In the genomic region with DNA sequence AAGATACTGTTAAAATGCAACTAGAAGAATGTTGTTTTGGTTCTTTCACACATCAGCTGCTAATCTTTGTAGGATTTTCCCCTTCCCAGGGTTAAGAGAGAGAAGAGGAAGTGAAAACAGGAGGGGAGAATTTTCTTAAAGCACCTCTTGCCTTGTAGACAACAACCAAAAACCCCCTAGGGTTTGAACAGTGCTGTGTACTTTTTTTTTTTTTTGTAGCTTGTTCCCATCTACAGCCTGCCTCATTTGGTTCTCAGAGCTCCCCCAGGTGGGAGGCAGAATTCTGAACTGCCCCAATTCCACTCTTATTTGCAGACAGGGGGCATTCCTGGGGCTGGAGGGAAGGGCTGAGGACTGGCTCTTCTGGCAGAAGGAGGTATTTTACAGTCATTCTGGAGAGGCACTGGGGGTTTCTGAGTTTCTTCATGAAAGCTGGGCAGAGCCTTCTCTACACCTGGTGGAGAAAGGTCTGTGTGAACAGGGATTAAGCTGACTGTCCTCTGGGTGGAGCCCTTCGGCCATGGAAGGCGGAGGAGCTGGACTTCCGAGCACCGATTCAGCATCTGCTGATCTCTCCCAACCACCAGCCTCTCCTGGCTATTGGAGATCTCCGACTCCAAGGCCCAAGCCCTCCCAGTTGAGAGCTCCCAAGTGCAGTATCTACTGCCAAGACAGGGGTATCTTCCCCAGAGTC, we compare ENCODE assay signal across 1 cellular context.
TF ChIP-seq lines count a peak whose summit lies in the region.

No MANE protein-coding gene starts in this region.

TF ChIP-seq in GM12878, 131 proteins besides CTCF, POLR2A, EP300 and RAD21 (continued from another document):
- TF ChIP-seq NFYA (IDR thresholded peaks at IDR 0.05; ENCODE audit: borderline replicate concordance, low read depth, low read length), result no peak
TF ChIP-seq in GM12878: peak in this region for 65.
